ENCODE assay signal across 13 cellular contexts in genomic region chr10:73408061-73408460, GRCh38. TPM values are rescaled to one million over a fixed set of nuclear protein-coding genes. Genes with fewer than 3 reads are reported as not detected.
DNase-seq lines count a peak whose midpoint lies in the region; ATAC-seq and TF ChIP-seq lines count a peak whose summit lies in the region.
"Had no signal": no experiment of that assay in that cellular context is flagged by ENCODE, and none has a peak within 500 bp of the region (broad histone marks: within the 10 kb centered on the region; RNA-seq: fewer than 3 reads in every experiment).

No MANE protein-coding gene starts in this region.

- H3K79me1 ChIP-seq in trophoblast cell (ENCODE audit: low read length) = no peaks in the 10 kb centered on the region

- no peak overlapping the region for H3K4me3 ChIP-seq in GM23248
- H3K4me3 ChIP-seq in trophoblast cell (ENCODE audit: low read depth, low read length) = no peak overlapping the region
- no peak overlapping the region for H3K4me3 ChIP-seq in left lung
- H3K4me3 ChIP-seq: K562 had no signal

- no peak overlapping the region for H3K18ac ChIP-seq in trophoblast cell (ENCODE audit: low read length)

- H3K4me3 Mint-ChIP-seq in activated T-helper 17 cell treated with anti-CD3 and anti-CD28 coated beads, Interleukin-2, amount 50 U/mL, for 72 hours = no peak overlapping the region
- H3K4me3 Mint-ChIP-seq: CD8-positive, alpha-beta T cell had no signal

- H3K27ac Mint-ChIP-seq in activated T-helper 17 cell treated with anti-CD3 and anti-CD28 coated beads, Interleukin-2, amount 50 U/mL, for 72 hours = peak overlapping the region; percentile 33
- H3K27ac Mint-ChIP-seq: CD8-positive, alpha-beta T cell had no signal

- H3K9me2 ChIP-seq in GM23248 (ENCODE audit: insufficient read depth) = no peaks in the 10 kb centered on the region

- no peak overlapping the region for H2AFZ ChIP-seq in GM23248
- H2AFZ ChIP-seq in trophoblast cell (ENCODE audit: insufficient read depth, low read length, poor library complexity) = no peak overlapping the region

- 66 to 75% methylated on average over 5 of the region's 5 CpGs for WGBS in GM23248 (ENCODE audit: low coverage in 1 of 2, low lambda C conversion rate in 2 of 2, missing lambda C conversion rate in 2 of 2), 2 experiments
- no CpG with 5 or more reads among the region's 5 CpGs for WGBS in trophoblast cell (ENCODE audit: extremely low coverage, insufficient coverage, insufficient read length)

- no peaks in the 10 kb centered on the region for H3K9me3 Mint-ChIP-seq in activated T-helper 17 cell treated with anti-CD3 and anti-CD28 coated beads, Interleukin-2, amount 50 U/mL, for 72 hours
- H3K9me3 Mint-ChIP-seq: CD8-positive, alpha-beta T cell had no signal

- H2BK12ac ChIP-seq in trophoblast cell (ENCODE audit: low read length) = no peak overlapping the region

- TF ChIP-seq CTCF in left lung (IDR thresholded peaks at IDR 0.05) = no peak

- peaks cover 70% of the 10 kb centered on the region for H3K36me3 Mint-ChIP-seq in activated T-helper 17 cell treated with anti-CD3 and anti-CD28 coated beads, Interleukin-2, amount 50 U/mL, for 72 hours (ENCODE audit: low read depth)

- no peak overlapping the region for H4K8ac ChIP-seq in trophoblast cell (ENCODE audit: low read depth, low read length)

- H4K91ac ChIP-seq in trophoblast cell (ENCODE audit: low read depth, low read length) = no peak overlapping the region

- H3K14ac ChIP-seq in trophoblast cell (ENCODE audit: low read length) = no peak overlapping the region

- H3K9ac ChIP-seq in GM23248 (no peak overlapping the region), trophoblast cell (ENCODE audit: low read length) (no peak overlapping the region)

- peak overlapping the region; percentile 6 for H3K4ac ChIP-seq in trophoblast cell (ENCODE audit: low read depth, low read length)

- ATAC-seq in activated T-helper 17 cell treated with anti-CD3 and anti-CD28 coated beads, Interleukin-2, amount 50 U/mL, for 72 hours (replicated peaks) = no peak
- ATAC-seq in left lung = no peak
- ATAC-seq: CD8-positive, alpha-beta T cell; K562 had no signal

- H4K12ac ChIP-seq in trophoblast cell (ENCODE audit: low read depth, low read length) = no peak overlapping the region

- DNase-seq in GM23248 (peak; percentile 23), HT1080 (ENCODE audit: low read depth) (peak; percentile 62), trophoblast cell (no peak), KG1 (lab: John Stamatoyannopoulos, UW) (no peak), DMS79 treated with DMSO at 0.1 percent for 48 hours (lab: John Stamatoyannopoulos, UW) (no peak), left lung (no peak)
- DNase-seq: CD8-positive, alpha-beta T cell; NCI-H1105; NCI-H187 treated with DMSO at 0.1 percent for 48 hours; NCI-H82; SHP77 treated with DMSO at 0.1 percent for 48 hours had no signal

- H2BK120ac ChIP-seq in trophoblast cell (ENCODE audit: insufficient read depth, low read length, poor library complexity) = no peak overlapping the region

- no peaks in the 10 kb centered on the region for H3K9me3 ChIP-seq in GM23248 (ENCODE audit: low read depth)
- H3K9me3 ChIP-seq in trophoblast cell (ENCODE audit: insufficient read depth, low read depth, low read length) = no peaks in the 10 kb centered on the region
- no peaks in the 10 kb centered on the region for H3K9me3 ChIP-seq in left lung

- H3K27me3 Mint-ChIP-seq in activated T-helper 17 cell treated with anti-CD3 and anti-CD28 coated beads, Interleukin-2, amount 50 U/mL, for 72 hours = no peaks in the 10 kb centered on the region

- peaks cover 22% of the 10 kb centered on the region for H3F3A ChIP-seq in GM23248 (ENCODE audit: insufficient read depth)

- H4K20me1 ChIP-seq in GM23248 (ENCODE audit: insufficient read depth) = peaks cover 22% of the 10 kb centered on the region

- no peak overlapping the region for H2AK5ac ChIP-seq in trophoblast cell (ENCODE audit: low read length)

- H3K36me3 ChIP-seq in GM23248 (ENCODE audit: low read depth) (no peaks in the 10 kb centered on the region), trophoblast cell (ENCODE audit: control insufficient read depth in 1 of 2, insufficient read depth in 2 of 2, low read length in 2 of 2) (no peaks in the 10 kb centered on the region), left lung (peaks cover 0 to 7% of the 10 kb centered on the region in 2 donors)

- peaks cover 42% of the 10 kb centered on the region for H3K4me1 Mint-ChIP-seq in activated T-helper 17 cell treated with anti-CD3 and anti-CD28 coated beads, Interleukin-2, amount 50 U/mL, for 72 hours

- H3K4me1 ChIP-seq in GM23248 (ENCODE audit: insufficient read depth) = peaks cover 24% of the 10 kb centered on the region
- peaks cover 3% of the 10 kb centered on the region in 2 experiments for H3K4me1 ChIP-seq in trophoblast cell (ENCODE audit: control insufficient read depth in 1 of 2, insufficient read depth in 2 of 2, low read length in 2 of 2)
- peaks cover 9 to 52% of the 10 kb centered on the region in 2 donors for H3K4me1 ChIP-seq in left lung

- no peak overlapping the region for H3K27ac ChIP-seq in GM23248
- H3K27ac ChIP-seq in trophoblast cell (ENCODE audit: low read depth, low read length) = no peak overlapping the region
- no peak overlapping the region for H3K27ac ChIP-seq in left lung

- peaks cover 91% of the 10 kb centered on the region for H3K79me2 ChIP-seq in GM23248 (ENCODE audit: insufficient read depth)
- peaks cover 2% of the 10 kb centered on the region for H3K79me2 ChIP-seq in trophoblast cell (ENCODE audit: control insufficient read depth, insufficient read depth, low read length, poor library complexity)

- in situ Hi-C loops in GM23248 (cut with MboI) = no loop called here

- no peak overlapping the region for H3K23ac ChIP-seq in trophoblast cell (ENCODE audit: low read length)

- H2BK5ac ChIP-seq in trophoblast cell (ENCODE audit: low read depth, low read length, poor library complexity) = no peak overlapping the region

- H3K4me2 ChIP-seq in GM23248 (ENCODE audit: unreplicated experiment) (peak overlapping the region; percentile 2), trophoblast cell (ENCODE audit: low read length) (no peak overlapping the region)

- H3K27me3 ChIP-seq in GM23248 (replicated peaks; ENCODE audit: insufficient read depth) (no peaks in the 10 kb centered on the region), trophoblast cell (ENCODE audit: insufficient read depth, low read length) (no peaks in the 10 kb centered on the region), left lung (no peaks in the 10 kb centered on the region)

- intact Hi-C loops in left lung (cut with DNase I) = no loop called here

RNA-seq across cellular contexts. Expression of gene ANXA7, which starts 5.8 kb away (rescaled TPM):
- total RNA-seq in GM23248 (2014; rRNA removed; shearing (Covaris generic)) = 118 and 152 TPM in 2 replicates
- polyA plus RNA-seq in GM23248 (2016; fragmentation: Nextera tagmentation; extraction: Ambion mirVana) = 167 and 178 TPM in 2 replicates
- total RNA-seq in HT1080 (2014; rRNA removed; shearing (Covaris generic)) = 94.4 and 115 TPM in 2 replicates
- 117 and 124 TPM in 2 replicates for polyA plus RNA-seq in HT1080 (2015; cell fraction: cytosol; rRNA removed)
- 127 and 136 TPM in 2 replicates for polyA plus RNA-seq in HT1080 (2015; cell fraction: nucleus; rRNA removed)
- total RNA-seq in activated T-helper 17 cell treated with anti-CD3 and anti-CD28 coated beads, Interleukin-2, amount 50 U/mL, for 72 hours = 100 to 1,000 TPM in 1 of 2 donors, 10 to 100 TPM in 1; 90.1 to 133 TPM
- 33.6 and 34.3 TPM in 2 replicates for polyA plus RNA-seq in trophoblast cell (2013)
- total RNA-seq in left lung = 100 to 1,000 TPM in 1 of 2 donors, 10 to 100 TPM in 1; 99.4 to 118 TPM

RNA-seq across cellular contexts. Expression of gene MSS51, which starts 25.3 kb away (rescaled TPM):
- total RNA-seq in GM23248 (2014; rRNA removed; shearing (Covaris generic)) = 1.0 and 1.5 TPM in 2 replicates
- 0.26 and 0.28 TPM in 2 replicates for polyA plus RNA-seq in GM23248 (2016; fragmentation: Nextera tagmentation; extraction: Ambion mirVana)
- total RNA-seq in HT1080 (2014; rRNA removed; shearing (Covaris generic)) = 0.13 and 0.20 TPM in 2 replicates
- 0.08 and 0.13 TPM in 2 replicates for polyA plus RNA-seq in HT1080 (2015; cell fraction: cytosol; rRNA removed)
- 3.4 and 3.7 TPM in 2 replicates for polyA plus RNA-seq in HT1080 (2015; cell fraction: nucleus; rRNA removed)
- 1 to 10 TPM; 4.9 to 7.3 TPM for total RNA-seq in activated T-helper 17 cell treated with anti-CD3 and anti-CD28 coated beads, Interleukin-2, amount 50 U/mL, for 72 hours
- polyA plus RNA-seq in trophoblast cell (2013) = 0.67 and 0.78 TPM in 2 replicates
- total RNA-seq in left lung = 1 to 10 TPM; 1.3 to 2.7 TPM

RNA-seq across cellular contexts. Expression of gene CFAP70, which starts 49.4 kb away (rescaled TPM):
- 0.38 and 0.43 TPM in 2 replicates for total RNA-seq in GM23248 (2014; rRNA removed; shearing (Covaris generic))
- polyA plus RNA-seq in GM23248 (2016; fragmentation: Nextera tagmentation; extraction: Ambion mirVana) = 0.61 and 0.65 TPM in 2 replicates
- total RNA-seq in HT1080 (2014; rRNA removed; shearing (Covaris generic)) = 0.03 and 0.43 TPM in 2 replicates
- 0.03 and 0.08 TPM in 2 replicates for polyA plus RNA-seq in HT1080 (2015; cell fraction: cytosol; rRNA removed)
- polyA plus RNA-seq in HT1080 (2015; cell fraction: nucleus; rRNA removed) = 0.57 and 0.77 TPM in 2 replicates
- under 1 TPM; 0.73 to 0.74 TPM for total RNA-seq in activated T-helper 17 cell treated with anti-CD3 and anti-CD28 coated beads, Interleukin-2, amount 50 U/mL, for 72 hours
- 0.49 and 0.51 TPM in 2 replicates for polyA plus RNA-seq in trophoblast cell (2013)
- 1 to 10 TPM in 1 of 2 donors, under 1 TPM in 1; 0.87 to 3.2 TPM for total RNA-seq in left lung

Comparison
In these comparisons a context has a peak if more than half of its experiments do, and no peak if none do; other contexts are left out.
1. DNase-seq: peak in GM23248 (single experiment) and HT1080 (single experiment); none in trophoblast cell (0 of 2), KG1 (single experiment), DMS79 treated with DMSO at 0.1 percent for 48 hours (single experiment) and left lung (0 of 2).